In the genomic region with DNA sequence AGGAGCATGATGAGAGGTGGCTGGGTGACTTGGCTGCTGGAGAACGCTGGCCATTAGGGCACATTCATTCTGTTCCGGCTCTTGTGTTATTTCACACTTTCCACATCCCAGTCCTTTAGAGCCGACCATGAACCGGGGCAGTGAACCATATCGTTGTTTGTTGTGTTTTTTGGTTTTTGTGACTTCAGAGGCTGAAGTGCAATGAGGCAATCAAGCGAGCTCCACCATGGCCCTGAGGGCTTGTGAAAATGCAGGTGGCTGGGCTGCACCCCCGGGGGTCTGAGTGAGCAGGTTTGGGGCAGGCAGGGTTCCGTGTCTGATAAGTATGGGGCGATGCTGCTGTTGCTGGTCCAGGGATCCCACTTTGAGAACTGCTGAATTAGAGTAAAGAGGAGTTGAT, we compare ENCODE assay signal across 18 cellular contexts. TPM values are rescaled to one million over a fixed set of nuclear protein-coding genes. Genes with fewer than 3 reads are reported as not detected.
A peak's percentile ranks its signal among the peaks of the same experiment; 100 is the strongest.
DNase-seq lines count a peak whose midpoint lies in the region; ATAC-seq and TF ChIP-seq lines count a peak whose summit lies in the region.
"Had no signal": no experiment of that assay in that cellular context is flagged by ENCODE, and none has a peak within 500 bp of the region (broad histone marks: within the 10 kb centered on the region; RNA-seq: fewer than 3 reads in every experiment).

No MANE protein-coding gene starts in this region.

- H3K4me1 ChIP-seq in OCI-LY1 (ENCODE audit: insufficient read depth, low read length, severe bottlenecking) (peaks cover 84% of the 10 kb centered on the region), smooth muscle cell (ENCODE audit: low read depth) (peaks cover 4% of the 10 kb centered on the region)
- H3K4me1 ChIP-seq: SJSA1 had no signal

- H3K9me3 ChIP-seq in OCI-LY1 (ENCODE audit: low read length) (no peaks in the 10 kb centered on the region), smooth muscle cell (replicated peaks; ENCODE audit: low read depth) (no peaks in the 10 kb centered on the region)
- H3K9me3 ChIP-seq: SJSA1 had no signal

- H3K27me3 ChIP-seq in OCI-LY1 (ENCODE audit: insufficient read depth, low read length) (no peaks in the 10 kb centered on the region), smooth muscle cell (ENCODE audit: low read depth) (peaks cover 4% of the 10 kb centered on the region)
- H3K27me3 ChIP-seq: SJSA1 had no signal

- no peak overlapping the region for H2AFZ ChIP-seq in OCI-LY1 (ENCODE audit: low read length)
- no peak overlapping the region for H2AFZ ChIP-seq in smooth muscle cell (ENCODE audit: low read depth)

- H3K79me2 ChIP-seq in OCI-LY1 (ENCODE audit: insufficient read depth, low read length) (no peaks in the 10 kb centered on the region), smooth muscle cell (ENCODE audit: low read depth) (no peaks in the 10 kb centered on the region)

- H3K4me3 ChIP-seq in OCI-LY1 (ENCODE audit: low read depth, low read length, poor library complexity, severe bottlenecking) = peak overlapping the region; percentile 16
- H3K4me3 ChIP-seq in epithelial cell of proximal tubule (ENCODE audit: low read depth, low read length) = no peak overlapping the region
- H3K4me3 ChIP-seq in smooth muscle cell = no peak overlapping the region
- H3K4me3 ChIP-seq: SJSA1 had no signal

- 93% methylated on average over 9 of the region's 9 CpGs for WGBS in smooth muscle cell (ENCODE audit: low lambda C conversion rate)

- no peak for ATAC-seq in activated naive CD4-positive, alpha-beta T cell treated with anti-CD3 and anti-CD28 coated beads, Interleukin-2, amount 50 U/mL, for 72 hours
- no peak for ATAC-seq in GM21737 (IDR thresholded peaks at IDR 0.05; ENCODE audit: unreplicated experiment)

- DNase-seq in Caki2 (ENCODE audit: low read depth) (peak; percentile 88), epithelial cell of proximal tubule (ENCODE audit: low read depth) (peak; percentile 18), posterior vena cava (ENCODE audit: low spot score) (peak; percentile 48), medulla oblongata (ENCODE audit: extremely low spot score) (no peak), smooth muscle cell (lab: John Stamatoyannopoulos, UW; ENCODE audit: unreplicated experiment) (no peak)
- no peak for DNase-seq in activated naive CD4-positive, alpha-beta T cell treated with anti-CD3 and anti-CD28 coated beads, Interleukin-2, amount 50 U/mL, for 72 hours (ENCODE audit: low spot score in 2 of 2)
- DNase-seq: COR-L47, DMS153, H7, KBM-7, NCI-H1092, NCI-H2081 treated with DMSO at 0.1 percent for 48 hours, NCI-H510A, NCI-H774 had no signal

- H3K9me3 Mint-ChIP-seq in activated naive CD4-positive, alpha-beta T cell treated with anti-CD3 and anti-CD28 coated beads, Interleukin-2, amount 50 U/mL, for 72 hours = no peaks in the 10 kb centered on the region

- in situ Hi-C loops in Caki2 (cut with HindIII; ENCODE audit: low pct_unique_long_range_greater_than_20kb, low sequenced_read_pairs) = no loop called here

- H3K4me2 ChIP-seq in OCI-LY1 (ENCODE audit: low read length) (peak overlapping the region; percentile 49), smooth muscle cell (no peak overlapping the region)

- H3K9ac ChIP-seq in OCI-LY1 (ENCODE audit: low read length) (peak overlapping the region; percentile 55), smooth muscle cell (ENCODE audit: low read depth) (no peak overlapping the region)

- peaks cover 0 to 4% of the 10 kb centered on the region in 2 donors for H3K36me3 Mint-ChIP-seq in activated naive CD4-positive, alpha-beta T cell treated with anti-CD3 and anti-CD28 coated beads, Interleukin-2, amount 50 U/mL, for 72 hours

- H3K36me3 ChIP-seq in OCI-LY1 (ENCODE audit: insufficient read depth, low read length) (no peaks in the 10 kb centered on the region), smooth muscle cell (ENCODE audit: low read depth) (no peaks in the 10 kb centered on the region)
- H3K36me3 ChIP-seq: SJSA1 had no signal

- no peaks in the 10 kb centered on the region for H3K9me2 ChIP-seq in OCI-LY1 (ENCODE audit: low read depth, low read length)

- H3K27ac ChIP-seq in OCI-LY1 (ENCODE audit: low read depth, low read length, poor library complexity, severe bottlenecking) (peak overlapping the region; percentile 96), smooth muscle cell (ENCODE audit: low read depth) (no peak overlapping the region)
- H3K27ac ChIP-seq: SJSA1 had no signal

- H4K20me1 ChIP-seq in OCI-LY1 (ENCODE audit: insufficient read depth, low read length) (no peaks in the 10 kb centered on the region), smooth muscle cell (ENCODE audit: low read depth) (no peaks in the 10 kb centered on the region)

- TF ChIP-seq CTCF in OCI-LY1 (IDR thresholded peaks at IDR 0.05; ENCODE audit: low read length) (no peak), epithelial cell of proximal tubule (conservative IDR thresholded peaks at IDR 0.05; ENCODE audit: low read depth, low read length) (no peak), smooth muscle cell (IDR thresholded peaks at IDR 0.05; ENCODE audit: borderline replicate concordance, insufficient read depth, poor library complexity, severe bottlenecking) (no peak)

- peaks cover 6% of the 10 kb centered on the region; the same call in 1 of the 2 replicates for H3F3A ChIP-seq in OCI-LY1 (ENCODE audit: insufficient read depth, low read length)
- no peaks in the 10 kb centered on the region for H3F3A ChIP-seq in smooth muscle cell (ENCODE audit: low read depth)

- intact Hi-C loops in posterior vena cava (cut with DNase I) = no loop called here

- H3K27ac Mint-ChIP-seq in activated naive CD4-positive, alpha-beta T cell treated with anti-CD3 and anti-CD28 coated beads, Interleukin-2, amount 50 U/mL, for 72 hours = no peak overlapping the region

RNA-seq across cellular contexts. Expression of gene ABCG1, which starts 23.7 kb away (rescaled TPM):
- 4.6 and 10.3 TPM in 2 replicates for total RNA-seq in Caki2 (2014; rRNA removed; shearing (Covaris generic); ENCODE audit: low replicate concordance)
- total RNA-seq in epithelial cell of proximal tubule = not detected in 2 replicates
- total RNA-seq in posterior vena cava = 10 to 100 TPM; 11.8 to 12.4 TPM
- 1.7 and 2.9 TPM in 2 replicates for total RNA-seq in smooth muscle cell
- 0.55 and 1.1 TPM in 2 replicates for polyA plus RNA-seq in smooth muscle cell
- total RNA-seq in activated naive CD4-positive, alpha-beta T cell treated with anti-CD3 and anti-CD28 coated beads, Interleukin-2, amount 50 U/mL, for 72 hours = 10 to 100 TPM; 15.4 to 24.4 TPM
- total RNA-seq: M059J had no signal

Comparison
In these comparisons a context has a peak if more than half of its experiments do, and no peak if none do; other contexts are left out.
1. DNase-seq: peak in Caki2 (single experiment), epithelial cell of proximal tubule (single experiment) and posterior vena cava (single experiment); none in medulla oblongata (single experiment), smooth muscle cell (single experiment) and activated naive CD4-positive, alpha-beta T cell treated with anti-CD3 and anti-CD28 coated beads, Interleukin-2, amount 50 U/mL, for 72 hours (0 of 2).